9 cellular contexts compared by ENCODE assay signal in the genomic region with DNA sequence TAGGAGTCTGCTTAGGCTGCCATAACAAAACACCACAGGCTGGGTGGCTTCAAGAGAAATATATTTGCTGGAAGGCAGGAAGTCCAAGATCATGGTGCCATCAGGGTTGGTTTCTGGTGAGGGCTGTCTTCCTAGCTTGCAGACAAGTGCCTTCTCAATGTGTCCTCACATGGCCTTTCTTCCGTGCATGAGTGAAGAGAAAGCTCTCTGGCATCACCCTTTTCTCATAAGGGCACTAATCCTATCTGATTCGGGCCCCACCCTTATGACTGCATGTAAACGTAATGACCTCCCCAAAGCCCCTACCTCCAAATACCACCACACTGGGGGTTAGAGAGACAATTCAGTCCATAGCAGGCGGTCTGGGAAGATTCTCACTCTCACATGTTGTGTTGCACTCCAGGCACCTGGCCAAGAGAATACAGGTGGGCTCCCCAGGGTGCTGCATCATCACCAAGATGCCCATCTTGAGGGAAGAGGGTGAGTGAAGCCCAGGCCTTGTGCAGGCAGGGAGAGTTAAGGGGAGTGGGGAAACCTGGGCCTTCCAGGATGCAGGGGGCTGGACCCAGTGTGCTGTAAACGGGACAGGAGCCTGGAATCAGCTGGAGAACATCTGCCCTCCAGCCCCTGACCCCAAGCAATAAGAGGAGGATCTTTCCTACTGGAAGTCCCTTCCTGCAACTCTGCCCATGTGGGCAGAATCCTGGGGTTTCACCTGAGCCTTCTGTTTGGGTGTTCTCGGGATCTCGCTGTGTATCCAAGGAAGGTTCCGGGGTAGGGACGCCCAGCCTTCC. TPM values are rescaled to one million over a fixed set of nuclear protein-coding genes. Genes with fewer than 3 reads are reported as not detected.
DNase-seq lines count a peak whose midpoint lies in the region; ATAC-seq, FAIRE-seq and TF ChIP-seq lines count a peak whose summit lies in the region.
"Had no signal": no experiment of that assay in that cellular context is flagged by ENCODE, and none has a peak within 500 bp of the region (broad histone marks: within the 10 kb centered on the region; RNA-seq: fewer than 3 reads in every experiment).

No MANE protein-coding gene starts in this region.

- peaks cover 26% of the 10 kb centered on the region for H3K4me1 ChIP-seq in CD8-positive, alpha-beta T cell (ENCODE audit: insufficient read depth, low read length)
- H3K4me1 ChIP-seq in pancreas = peaks cover 0 to 3% (median 0%) of the 10 kb centered on the region in 3 donors

- H3K9me3 Mint-ChIP-seq in CD8-positive, alpha-beta T cell = no peaks in the 10 kb centered on the region

- no peak for DNase-seq in CD8-positive, alpha-beta T cell
- peak; percentile 16 for DNase-seq in NCI-H460 (ENCODE audit: extremely low read depth, low read depth)
- DNase-seq in epithelial cell of proximal tubule (ENCODE audit: low read depth) = no peak
- no peak for DNase-seq in pancreas
- no peak for DNase-seq in NCI-H2107 (lab: John Stamatoyannopoulos, UW)
- DNase-seq in SW480 (ENCODE audit: low spot score) = no peak
- DNase-seq in NCI-H1092 treated with DMSO at 0.1 percent for 48 hours (lab: John Stamatoyannopoulos, UW) = no peak

- POLR2A ChIA-PET in CD8-positive, alpha-beta T cell (lab: Charles Lee) = interaction anchor here (0.6 to 1.5 kb wide), 6 partner anchors 10 to 81 kb away, joined by 3 to 7 read pairs (median 3); a partner anchor contains a TSS

- peak overlapping the region; percentile 57 for H3K4me3 ChIP-seq in CD8-positive, alpha-beta T cell (ENCODE audit: low read depth, low read length)
- H3K4me3 ChIP-seq in epithelial cell of proximal tubule (ENCODE audit: low read depth, low read length) (peak overlapping the region; percentile 66), pancreas (peak overlapping the region in 3 of 4 donors; percentile 11 to 56 (median 51))
- H3K4me3 ChIP-seq: SK-N-MC had no signal

- H3K27me3 Mint-ChIP-seq in CD8-positive, alpha-beta T cell (ENCODE audit: low read depth) = no peaks in the 10 kb centered on the region

- peaks cover 5% of the 10 kb centered on the region for H3K9me3 ChIP-seq in CD8-positive, alpha-beta T cell (ENCODE audit: low read length)
- H3K9me3 ChIP-seq in pancreas = no peaks in the 10 kb centered on the region

- ATAC-seq in CD8-positive, alpha-beta T cell = no peak
- ATAC-seq in pancreas (peak in 1 of 4 donors; percentile 6), esophagus mucosa (no peak)

- H3K27me3 ChIP-seq in CD8-positive, alpha-beta T cell (ENCODE audit: insufficient read depth, low read length) = no peaks in the 10 kb centered on the region
- no peaks in the 10 kb centered on the region for H3K27me3 ChIP-seq in pancreas

- H3K36me3 Mint-ChIP-seq in CD8-positive, alpha-beta T cell = no peaks in the 10 kb centered on the region

- peak overlapping the region; percentile 89 for H3K27ac Mint-ChIP-seq in CD8-positive, alpha-beta T cell

- no peaks in the 10 kb centered on the region for H3K36me3 ChIP-seq in CD8-positive, alpha-beta T cell (ENCODE audit: insufficient read depth, low read length)
- no peaks in the 10 kb centered on the region for H3K36me3 ChIP-seq in pancreas

- WGBS in pancreas, 2 donors = 93 to 94% methylated on average over 9 of the region's 9 CpGs

- H3K4me1 Mint-ChIP-seq in CD8-positive, alpha-beta T cell (ENCODE audit: low read depth) = peaks cover 26% of the 10 kb centered on the region

- CTCF ChIA-PET in CD8-positive, alpha-beta T cell (lab: Charles Lee) = interaction anchor here (0.8 to 1.9 kb wide), 3 partner anchors 11 to 65 kb away, joined by 3 to 13 read pairs (median 5); a partner anchor contains a TSS

- intact Hi-C loops in CD8-positive, alpha-beta T cell (cut with DNase I, micrococcal nuclease) = loop anchor here in 1 of 2 experiments (5.0 kb wide), 1 partner anchor 45 kb away; no protein-coding TSS in a partner anchor
- intact Hi-C loops in pancreas (cut with DNase I) = no loop called here

- FAIRE-seq in pancreas (lab: Jason Lieb, UNC) = no peak

- H3K4me3 Mint-ChIP-seq in CD8-positive, alpha-beta T cell = peak overlapping the region; percentile 78

- no peak for TF ChIP-seq CTCF in CD8-positive, alpha-beta T cell (IDR thresholded peaks at IDR 0.05)
- TF ChIP-seq CTCF in epithelial cell of proximal tubule (conservative IDR thresholded peaks at IDR 0.05; ENCODE audit: low read depth, low read length) (no peak), pancreas (IDR thresholded peaks at IDR 0.05) (no peak)

- peak overlapping the region; percentile 46 for H3K27ac ChIP-seq in CD8-positive, alpha-beta T cell (ENCODE audit: low read depth, low read length)
- peak overlapping the region; percentile 78 to 95 (median 85) for H3K27ac ChIP-seq in pancreas
- H3K27ac ChIP-seq: SK-N-MC had no signal

RNA-seq across cellular contexts. Expression of a gene that starts 10.2 kb away (rescaled TPM):
- total RNA-seq in CD8-positive, alpha-beta T cell = not detected
- 0.59 TPM in 1 of 2 replicates, not detected in the other for total RNA-seq in NCI-H460 (2014; rRNA removed; shearing (Covaris generic))
- polyA plus RNA-seq in NCI-H460 (2014; cell fraction: nucleus; rRNA removed) = 0.25 and 2.2 TPM in 2 replicates
- not detected in 2 replicates for total RNA-seq in epithelial cell of proximal tubule
- total RNA-seq in pancreas = 1 to 10 TPM in 3 of 6 donors, under 1 TPM in 3; 0.64 to 2.7 (median 1.0) TPM
- 1 to 10 TPM; 4.5 to 7.3 TPM for polyA plus RNA-seq in pancreas
- not detected for total RNA-seq in esophagus mucosa

RNA-seq across cellular contexts. Expression of a gene that starts 15.3 kb away (rescaled TPM):
- under 1 TPM; 0.72 to 0.92 TPM for total RNA-seq in CD8-positive, alpha-beta T cell
- total RNA-seq in NCI-H460 (2014; rRNA removed; shearing (Covaris generic)) = 0.32 and 1.2 TPM in 2 replicates
- polyA plus RNA-seq in NCI-H460 (2014; cell fraction: nucleus; rRNA removed) = 0.53 and 0.92 TPM in 2 replicates
- total RNA-seq in epithelial cell of proximal tubule (0.22 TPM in 1 of 2 replicates, not detected in the other), pancreas (10 to 100 TPM in 2 of 6 donors, 1 to 10 TPM in 3, under 1 TPM in 1; 0.51 to 16.2 (median 5.6) TPM), esophagus mucosa (3.5 TPM)
- 1 to 10 TPM; 3.9 to 6.4 TPM for polyA plus RNA-seq in pancreas

RNA-seq across cellular contexts. Expression of a gene that starts 32.9 kb away (rescaled TPM):
- 10 to 100 TPM; 55.5 to 61.0 TPM for total RNA-seq in CD8-positive, alpha-beta T cell
- 63.8 and 68.7 TPM in 2 replicates for total RNA-seq in NCI-H460 (2014; rRNA removed; shearing (Covaris generic))
- 86.5 and 88.7 TPM in 2 replicates for polyA plus RNA-seq in NCI-H460 (2014; cell fraction: nucleus; rRNA removed)
- total RNA-seq in epithelial cell of proximal tubule (49.0 and 65.5 TPM in 2 replicates), pancreas (10 to 100 TPM; 54.2 to 90.8 (median 71.5) TPM), esophagus mucosa (64.2 TPM)
- polyA plus RNA-seq in pancreas = 10 to 100 TPM; 76.0 to 89.8 TPM

RNA-seq across cellular contexts. Expression of a gene that starts 52.1 kb away (rescaled TPM):
- total RNA-seq in CD8-positive, alpha-beta T cell = under 1 TPM; 0.19 to 0.65 TPM
- 0.02 TPM in 1 of 2 replicates, not detected in the other for total RNA-seq in NCI-H460 (2014; rRNA removed; shearing (Covaris generic))
- polyA plus RNA-seq in NCI-H460 (2014; cell fraction: nucleus; rRNA removed) = 1.8 TPM in 1 of 2 replicates, not detected in the other
- total RNA-seq in epithelial cell of proximal tubule (not detected in 2 replicates), pancreas (10 to 100 TPM; 10.7 to 27.9 (median 17.6) TPM), esophagus mucosa (not detected)
- polyA plus RNA-seq in pancreas = 10 to 100 TPM; 10.1 to 12.6 TPM
